9 cellular contexts compared by ENCODE assay signal in genomic region chr9:136326061-136326776, GRCh38. TPM values are rescaled to one million over a fixed set of nuclear protein-coding genes. Genes with fewer than 3 reads are reported as not detected.
A peak's percentile ranks its signal among the peaks of the same experiment; 100 is the strongest.
DNase-seq lines count a peak whose midpoint lies in the region; ATAC-seq and TF ChIP-seq lines count a peak whose summit lies in the region.
"Had no signal": no experiment of that assay in that cellular context is flagged by ENCODE, and none has a peak within 500 bp of the region (broad histone marks: within the 10 kb centered on the region; RNA-seq: fewer than 3 reads in every experiment).

No MANE protein-coding gene starts in this region.

- H3K9me3 ChIP-seq in Caco-2 (no peaks in the 10 kb centered on the region), SK-N-SH (no peaks in the 10 kb centered on the region), ovary (no peaks in the 10 kb centered on the region), HAP-1 (no peaks in the 10 kb centered on the region)
- no peaks in the 10 kb centered on the region for H3K9me3 ChIP-seq in CD4-positive, alpha-beta T cell (ENCODE audit: control insufficient read depth, low read length)

- H3K79me2 ChIP-seq in SK-N-SH (ENCODE audit: insufficient read depth) = peaks cover 32% of the 10 kb centered on the region

- H3K4me1 Mint-ChIP-seq in Caco-2 (ENCODE audit: low read depth, unreplicated experiment) = peaks cover 6% of the 10 kb centered on the region
- peaks cover 5% of the 10 kb centered on the region for H3K4me1 Mint-ChIP-seq in CD4-positive, alpha-beta T cell (ENCODE audit: low read depth)

- peaks cover 27% of the 10 kb centered on the region for H4K20me1 ChIP-seq in SK-N-SH (ENCODE audit: insufficient read depth)

- H3K4me3 Mint-ChIP-seq in Caco-2 (ENCODE audit: unreplicated experiment) = peak overlapping the region; percentile 68
- no peak overlapping the region for H3K4me3 Mint-ChIP-seq in CD4-positive, alpha-beta T cell

- TF ChIP-seq CTCF in Caco-2 (IDR thresholded peaks at IDR 0.05; ENCODE audit: insufficient read depth in 1 of 2, low read depth in 1 of 2, low read length in 1 of 2, severe bottlenecking in 1 of 2, unreplicated experiment in 1 of 2) (no peak), SK-N-SH (IDR thresholded peaks at IDR 0.05) (no peak), fibroblast of pulmonary artery (IDR thresholded peaks at IDR 0.05; ENCODE audit: low read length, missing control alignments) (no peak), ovary (IDR thresholded peaks at IDR 0.05) (no peak)
- TF ChIP-seq CTCF in CD4-positive, alpha-beta T cell (IDR thresholded peaks at IDR 0.05) = no peak

- H3K9me3 Mint-ChIP-seq in Caco-2 (ENCODE audit: unreplicated experiment) = no peaks in the 10 kb centered on the region
- H3K9me3 Mint-ChIP-seq in CD4-positive, alpha-beta T cell = no peaks in the 10 kb centered on the region

- H3K27ac ChIP-seq in SK-N-SH (ENCODE audit: low read depth in 2 of 2, low read length in 1 of 2) = peak overlapping the region; percentile 87 to 98
- H3K27ac ChIP-seq in ovary = peak overlapping the region; percentile 85 to 94
- no peak overlapping the region for H3K27ac ChIP-seq in CD4-positive, alpha-beta T cell (ENCODE audit: low read depth, low read length)

- H2AFZ ChIP-seq in SK-N-SH (ENCODE audit: low read depth) = peak overlapping the region; percentile 88

- peaks cover 34% of the 10 kb centered on the region for H3K4me1 ChIP-seq in Caco-2
- peaks cover 24 to 50% of the 10 kb centered on the region in 2 experiments for H3K4me1 ChIP-seq in SK-N-SH (ENCODE audit: control insufficient read depth in 1 of 2, insufficient read depth in 2 of 2, low read depth in 1 of 2, low read length in 1 of 2)
- H3K4me1 ChIP-seq in ovary (ENCODE audit: insufficient read depth) = peaks cover 19% of the 10 kb centered on the region
- peaks cover 9% of the 10 kb centered on the region for H3K4me1 ChIP-seq in HAP-1

- peak overlapping the region; percentile 67 for H3K9ac ChIP-seq in SK-N-SH

- CTCF ChIA-PET in Caco-2 (lab: Charles Lee) (no interaction called here), SK-N-SH (lab: Yijun Ruan, JAX) (interaction anchor here (0.7 to 8.1 kb wide), 10 partner anchors 9 to 162 kb away, joined by 3 to 91 read pairs (median 6); partner anchors contain the start of genes CARD9 and DNLZ)
- CTCF ChIA-PET in CD4-positive, alpha-beta T cell (lab: Charles Lee) = no interaction called here

- POLR2A ChIA-PET in Caco-2 (lab: Charles Lee) = no interaction called here
- POLR2A ChIA-PET in SK-N-SH (lab: Yijun Ruan, JAX) = interaction anchor here (0.8 to 1.3 kb wide), 7 partner anchors 20 to 84 kb away, joined by 3 to 5 read pairs (median 4); no protein-coding TSS in a partner anchor
- POLR2A ChIA-PET in CD4-positive, alpha-beta T cell (lab: Charles Lee) = no interaction called here

- H3K4me3 ChIP-seq in Caco-2 (ENCODE audit: low read depth, low read length) (no peak overlapping the region), SK-N-SH (ENCODE audit: low read depth in 2 of 2, low read length in 1 of 2) (peak overlapping the region; percentile 48 to 84; a peak in 3 of 4 replicates), fibroblast of pulmonary artery (replicated peaks; ENCODE audit: low read depth, low read length) (no peak overlapping the region), ovary (no peak overlapping the region), HAP-1 (no peak overlapping the region)

- H3K27me3 Mint-ChIP-seq in Caco-2 (ENCODE audit: insufficient read depth, unreplicated experiment) = no peaks in the 10 kb centered on the region
- no peaks in the 10 kb centered on the region for H3K27me3 Mint-ChIP-seq in CD4-positive, alpha-beta T cell

- ATAC-seq in HG02884 (IDR thresholded peaks at IDR 0.05; ENCODE audit: unreplicated experiment) (no peak), GM18505 (IDR thresholded peaks at IDR 0.05; ENCODE audit: unreplicated experiment) (no peak)
- ATAC-seq in CD4-positive, alpha-beta T cell (ENCODE audit: poor library complexity) = no peak

- TF ChIP-seq RAD21 in SK-N-SH (IDR thresholded peaks at IDR 0.05; ENCODE audit: low read length) = no peak

- H3K9me2 ChIP-seq in SK-N-SH = no peaks in the 10 kb centered on the region

- peak in 1 of 2 experiments; percentile 56; a peak in 2 of 4 replicates for TF ChIP-seq EP300 in SK-N-SH (IDR thresholded peaks at IDR 0.05; ENCODE audit: borderline replicate concordance in 1 of 2, low read depth in 1 of 2, low read length in 1 of 2)
- TF ChIP-seq EP300 in ovary (IDR thresholded peaks at IDR 0.05) = no peak

- WGBS in SK-N-SH (ENCODE audit: low lambda C conversion rate) = 33% methylated on average over 18 of the region's 29 CpGs
- 11 to 21% (median 11%) methylated on average over 29 of the region's 29 CpGs for WGBS in ovary, 3 donors

- DNase-seq in Caco-2 (no peak), SK-N-SH (peak; percentile 94), fibroblast of pulmonary artery (ENCODE audit: low read depth) (peak; percentile 28), ovary (peak; percentile 56 to 86 (median 75)), HAP-1 (ENCODE audit: low spot score in 2 of 2) (no peak)
- DNase-seq in CD4-positive, alpha-beta T cell = no peak

- in situ Hi-C loops in HAP-1 (cut with MboI; ENCODE audit: low sequenced_read_pairs) = no loop called here

- no TSS peak for BruUV-seq in Caco-2 (replicated peaks; lab: Mats Ljungman, UMichigan)

- no peak overlapping the region for H3K27ac Mint-ChIP-seq in Caco-2 (ENCODE audit: unreplicated experiment)
- H3K27ac Mint-ChIP-seq in CD4-positive, alpha-beta T cell = no peak overlapping the region

- intact Hi-C loops in Caco-2 (cut with micrococcal nuclease; ENCODE audit: unreplicated experiment) = loop anchor here (5.0 kb wide), 1 partner anchor 36 kb away; the partner anchor contains the start of gene DNLZ
- intact Hi-C loops in ovary (cut with DNase I) = loop anchor here in 1 of 4 donors (5.0 kb wide), 1 partner anchor 36 kb away; the partner anchor contains the start of gene DNLZ
- intact Hi-C loops in CD4-positive, alpha-beta T cell (cut with DNase I, micrococcal nuclease) = no loop called here

- H3K27me3 ChIP-seq in Caco-2 (replicated peaks; ENCODE audit: control insufficient read depth, insufficient read depth, low read length) (no peaks in the 10 kb centered on the region), SK-N-SH (ENCODE audit: insufficient read depth) (no peaks in the 10 kb centered on the region), ovary (no peaks in the 10 kb centered on the region), HAP-1 (ENCODE audit: low read depth) (no peaks in the 10 kb centered on the region)
- no peaks in the 10 kb centered on the region for H3K27me3 ChIP-seq in CD4-positive, alpha-beta T cell (ENCODE audit: control insufficient read depth, insufficient read depth, low read length)

- peak overlapping the region; percentile 90 for H3K4me2 ChIP-seq in SK-N-SH

- H3K36me3 Mint-ChIP-seq in Caco-2 (ENCODE audit: insufficient read depth, unreplicated experiment) = peaks cover 9% of the 10 kb centered on the region
- no peaks in the 10 kb centered on the region for H3K36me3 Mint-ChIP-seq in CD4-positive, alpha-beta T cell (ENCODE audit: low read depth)

- TF ChIP-seq POLR2A in ovary (IDR thresholded peaks at IDR 0.05) (no peak), GM18505 (IDR thresholded peaks at IDR 0.05; ENCODE audit: borderline replicate concordance, extremely low read depth, insufficient read depth, insufficient read length) (no peak)

- H3K36me3 ChIP-seq in Caco-2 (ENCODE audit: control insufficient read depth, insufficient read depth, low read length) (no peaks in the 10 kb centered on the region), SK-N-SH (replicated peaks in 1 of 2; ENCODE audit: control insufficient read depth in 1 of 2, insufficient read depth in 2 of 2, low read length in 1 of 2) (no peaks in the 10 kb centered on the region), ovary (no peaks in the 10 kb centered on the region), HAP-1 (replicated peaks) (no peaks in the 10 kb centered on the region)

- peaks cover 3% of the 10 kb centered on the region for H3F3A ChIP-seq in SK-N-SH (replicated peaks; ENCODE audit: insufficient read depth)

TF ChIP-seq in SK-N-SH, 30 proteins besides CTCF, POLR2A, EP300 and RAD21 (continues in another document):
- peak; percentile 48; the same call in 1 of the 2 replicates for TF ChIP-seq USF2 (IDR thresholded peaks at IDR 0.05; ENCODE audit: borderline replicate concordance, low read depth, low read length)
- TF ChIP-seq, protein P1, sequence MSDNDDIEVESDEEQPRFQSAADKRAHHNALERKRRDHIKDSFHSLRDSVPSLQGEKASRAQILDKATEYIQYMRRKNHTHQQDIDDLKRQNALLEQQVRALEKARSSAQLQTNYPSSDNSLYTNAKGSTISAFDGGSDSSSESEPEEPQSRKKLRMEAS (IDR thresholded peaks at IDR 0.05; ENCODE audit: low read depth) = peak; percentile 82

RNA-seq across cellular contexts. Expression of gene GPSM1, which starts 1.1 kb away (rescaled TPM):
- total RNA-seq in Caco-2 (2022) = 25.7 and 26.5 TPM in 2 replicates
- polyA plus RNA-seq in SK-N-SH (2012; rRNA removed) = 22.8 and 26.7 TPM in 2 replicates
- polyA plus RNA-seq in SK-N-SH (2012; cell fraction: cytosol; rRNA removed) = 8.0 and 15.6 TPM in 2 replicates
- polyA plus RNA-seq in SK-N-SH (2012; cell fraction: nucleus; rRNA removed) = 105 and 135 TPM in 2 replicates
- total RNA-seq in ovary = 10 to 100 TPM; 14.1 to 65.4 (median 36.4) TPM
- polyA plus RNA-seq in ovary = 10 to 100 TPM in 1 of 2 donors, under 1 TPM in 1; 0.57 to 26.6 TPM
- total RNA-seq in CD4-positive, alpha-beta T cell = 1 to 10 TPM; 7.7 to 8.6 TPM

RNA-seq across cellular contexts. Expression of gene CCDC187, which starts 22.3 kb away (rescaled TPM):
- total RNA-seq in Caco-2 (2022) (0.09 and 0.11 TPM in 2 replicates), ovary (10 to 100 TPM in 1 of 7 donors, 1 to 10 TPM in 2, under 1 TPM in 3, not detected in 1; 0.03 to 15.7 (median 1.2) TPM)
- polyA plus RNA-seq in SK-N-SH (2012; rRNA removed) (not detected in 2 replicates), ovary (under 1 TPM; 0.02 to 0.05 TPM)
- polyA plus RNA-seq in SK-N-SH (2012; cell fraction: cytosol; rRNA removed) = not detected in 2 replicates
- 0.02 TPM in 1 of 2 replicates, not detected in the other for polyA plus RNA-seq in SK-N-SH (2012; cell fraction: nucleus; rRNA removed)
- total RNA-seq in CD4-positive, alpha-beta T cell = not detected
- total RNA-seq: M059J had no signal

RNA-seq across cellular contexts. Expression of gene DNLZ, which starts 37.3 kb away (rescaled TPM):
- total RNA-seq in Caco-2 (2022) (27.1 and 29.1 TPM in 2 replicates), ovary (10 to 100 TPM; 14.4 to 33.3 (median 24.2) TPM)
- polyA plus RNA-seq in SK-N-SH (2012; rRNA removed) (24.5 and 40.6 TPM in 2 replicates), ovary (10 to 100 TPM in 1 of 2 donors, 1 to 10 TPM in 1; 1.8 to 10.3 TPM)
- polyA plus RNA-seq in SK-N-SH (2012; cell fraction: cytosol; rRNA removed) = 21.5 and 26.9 TPM in 2 replicates
- polyA plus RNA-seq in SK-N-SH (2012; cell fraction: nucleus; rRNA removed) = 20.8 and 42.6 TPM in 2 replicates
- total RNA-seq in CD4-positive, alpha-beta T cell = 10 to 100 TPM; 15.4 to 17.0 TPM

RNA-seq across cellular contexts. Expression of gene CARD9, which starts 47.2 kb away (rescaled TPM):
- total RNA-seq in Caco-2 (2022) (1.7 and 2.6 TPM in 2 replicates), ovary (1 to 10 TPM in 4 of 7 donors, under 1 TPM in 3; 0.48 to 3.5 (median 1.3) TPM)
- polyA plus RNA-seq in SK-N-SH (2012; rRNA removed) (1.1 and 1.7 TPM in 2 replicates), ovary (under 1 TPM in 1 of 2 donors, not detected in 1; 0.61 TPM)
- polyA plus RNA-seq in SK-N-SH (2012; cell fraction: cytosol; rRNA removed) = 0.40 and 1.1 TPM in 2 replicates
- polyA plus RNA-seq in SK-N-SH (2012; cell fraction: nucleus; rRNA removed) = 6.4 and 12.1 TPM in 2 replicates
- total RNA-seq in CD4-positive, alpha-beta T cell = under 1 TPM; 0.36 to 0.64 TPM

Comparison
In these comparisons a context has a peak if more than half of its experiments do, and no peak if none do; other contexts are left out.
1. DNase-seq: peak in SK-N-SH (single experiment), fibroblast of pulmonary artery (single experiment) and ovary (5 of 5); none in Caco-2 (0 of 2), CD4-positive, alpha-beta T cell (0 of 10) and HAP-1 (0 of 2).
2. H3K4me3 ChIP-seq: peak in SK-N-SH (2 of 2); none in Caco-2 (single experiment), fibroblast of pulmonary artery (single experiment), ovary (single experiment) and HAP-1 (single experiment).